In genomic region chr16:17381784-17382183, GRCh38 we compare ENCODE assay signal across 26 cellular contexts.
A peak's percentile ranks its signal among the peaks of the same experiment; 100 is the strongest.
DNase-seq lines count a peak whose midpoint lies in the region; ATAC-seq, FAIRE-seq and TF ChIP-seq lines count a peak whose summit lies in the region.
"Had no signal": no experiment of that assay in that cellular context is flagged by ENCODE, and none has a peak within 500 bp of the region (broad histone marks: within the 10 kb centered on the region; RNA-seq: fewer than 3 reads in every experiment).

No MANE protein-coding gene starts in this region.

- H3K27me3 ChIP-seq in HepG2 (ENCODE audit: control insufficient read depth in 1 of 2, insufficient read depth in 2 of 2, low read length in 2 of 2) (peaks cover 4 to 57% of the 10 kb centered on the region in 2 experiments; a peak in 4 of 5 replicates), right lobe of liver (no peaks in the 10 kb centered on the region), esophagus squamous epithelium (no peaks in the 10 kb centered on the region), stomach smooth muscle (ENCODE audit: control insufficient read depth in 1 of 2, insufficient read depth in 2 of 2, low read length in 2 of 2) (no peaks in the 10 kb centered on the region)

- intact Hi-C loops in HepG2 (cut with micrococcal nuclease; ENCODE audit: unreplicated experiment) = no loop called here
- intact Hi-C loops in right lobe of liver (cut with DNase I) = no loop called here
- intact Hi-C loops in esophagus squamous epithelium (cut with DNase I) = no loop called here

- H3K4me2 ChIP-seq in HepG2 (ENCODE audit: low read depth, low read length) = no peak overlapping the region
- H3K4me2 ChIP-seq: A549 had no signal

- peak overlapping the region; percentile 19 for H3K4me3 Mint-ChIP-seq in T-helper 17 cell
- no peak overlapping the region for H3K4me3 Mint-ChIP-seq in HFFc6
- H3K4me3 Mint-ChIP-seq: B cell; CD4-positive, alpha-beta T cell had no signal

- TF ChIP-seq EP300 in HepG2 (IDR thresholded peaks at IDR 0.05; ENCODE audit: low read depth in 2 of 2, low read length in 2 of 2) (no peak), HepG2 (CRISPR knock-in tag; IDR thresholded peaks at IDR 0.05; ENCODE audit: borderline replicate concordance) (no peak)

- H3K9me3 Mint-ChIP-seq in HFFc6 = no peaks in the 10 kb centered on the region
- H3K9me3 Mint-ChIP-seq: CD4-positive, alpha-beta T cell had no signal

- H3K4me1 Mint-ChIP-seq in T-helper 17 cell (peaks cover 55% of the 10 kb centered on the region), HFFc6 (ENCODE audit: low read depth) (peaks cover 39% of the 10 kb centered on the region)

- H3K36me3 Mint-ChIP-seq in T-helper 17 cell (ENCODE audit: low read depth) (no peaks in the 10 kb centered on the region), HFFc6 (ENCODE audit: low read depth) (no peaks in the 10 kb centered on the region)

- no peak for TF ChIP-seq RAD21 in HepG2 (CRISPR knock-in tag; IDR thresholded peaks at IDR 0.05)

- no peak for FAIRE-seq in HepG2 (lab: Jason Lieb, UNC)
- FAIRE-seq: A549, G401.6, GM12892, GM18507, HTR-8/SVneo had no signal

- H3K4me3 ChIP-seq in HepG2 (replicated peaks in 1 of 3; ENCODE audit: insufficient read depth in 1 of 3, low read depth in 2 of 3, low read length in 3 of 3) (no peak overlapping the region), right lobe of liver (no peak overlapping the region), esophagus squamous epithelium (no peak overlapping the region), stomach smooth muscle (ENCODE audit: low read length in 2 of 2) (no peak overlapping the region)
- H3K4me3 ChIP-seq: A549, GM23248, HAP-1, SK-N-MC had no signal

- POLR2A ChIA-PET in HepG2 (lab: Yijun Ruan, JAX) = no interaction called here

- in situ Hi-C loops in HepG2 (cut with HindIII; ENCODE audit: extremely low pct_ligation_motif_present, low pct_unique_long_range_greater_than_20kb) = no loop called here

- no peaks in the 10 kb centered on the region for H3K27me3 Mint-ChIP-seq in T-helper 17 cell
- H3K27me3 Mint-ChIP-seq in HFFc6 (ENCODE audit: insufficient read depth) = no peaks in the 10 kb centered on the region
- H3K27me3 Mint-ChIP-seq: B cell; CD4-positive, alpha-beta T cell had no signal

- peak overlapping the region; percentile 95 for H3K27ac Mint-ChIP-seq in T-helper 17 cell
- no peak overlapping the region for H3K27ac Mint-ChIP-seq in HFFc6

- no peak overlapping the region for H3K9ac ChIP-seq in HepG2 (ENCODE audit: insufficient read depth, low read depth, low read length)
- H3K9ac ChIP-seq in stomach smooth muscle (ENCODE audit: low read length in 2 of 2) = no peak overlapping the region
- H3K9ac ChIP-seq: GM23248 had no signal

- no peak for DNase-seq in HepG2 (ENCODE audit: low spot score)
- no peak for DNase-seq in right lobe of liver
- no peak for DNase-seq in T-helper 17 cell
- no peak for DNase-seq in esophagus squamous epithelium (lab: John Stamatoyannopoulos, UW)
- DNase-seq in HFFc6 = no peak
- DNase-seq in NCI-H2029 (lab: John Stamatoyannopoulos, UW) = no peak
- DNase-seq: CD4-positive, alpha-beta T cell; GM23248; IMR-90; MV-4-11; NCI-H1105 treated with DMSO at 0.1 percent for 48 hours; NCI-H2081; NCI-H2171 treated with DMSO at 0.1 percent for 48 hours; NCI-H524 treated with DMSO at 0.1 percent for 48 hours; NCI-H82; SHP77 had no signal

- TF ChIP-seq CTCF in HepG2 (CRISPR knock-in tag; IDR thresholded peaks at IDR 0.05) (no peak), right lobe of liver (IDR thresholded peaks at IDR 0.05) (no peak), esophagus squamous epithelium (IDR thresholded peaks at IDR 0.05) (no peak), HFFc6 (IDR thresholded peaks at IDR 0.05) (no peak)

- CTCF ChIA-PET in HepG2 (lab: Yijun Ruan, JAX; ENCODE audit: low intra/inter-chr PET ratio, low total read pairs) = no interaction called here

- no TSS peak for BruUV-seq in HepG2 (replicated peaks; lab: Mats Ljungman, UMichigan)

- TF ChIP-seq POLR2A in HepG2 (IDR thresholded peaks at IDR 0.05; ENCODE audit: insufficient read depth in 1 of 2, low read depth in 2 of 2, low read length in 2 of 2) = no peak
- TF ChIP-seq POLR2A in right lobe of liver (IDR thresholded peaks at IDR 0.05) = no peak
- TF ChIP-seq POLR2A in esophagus squamous epithelium (IDR thresholded peaks at IDR 0.05) = no peak

- no peak overlapping the region for H2AFZ ChIP-seq in HepG2 (ENCODE audit: low read length)
- H2AFZ ChIP-seq: GM23248 had no signal

- H3K9me3 ChIP-seq in HepG2 (ENCODE audit: low read length) (no peaks in the 10 kb centered on the region), right lobe of liver (no peaks in the 10 kb centered on the region), T-helper 17 cell (ENCODE audit: control insufficient read depth, low read length, poor library complexity, severe bottlenecking) (no peaks in the 10 kb centered on the region), esophagus squamous epithelium (no peaks in the 10 kb centered on the region), stomach smooth muscle (ENCODE audit: control insufficient read depth in 2 of 2, low read length in 2 of 2) (no peaks in the 10 kb centered on the region)
- H3K9me3 ChIP-seq: A549, HAP-1 had no signal

- H3K79me2 ChIP-seq in HepG2 (ENCODE audit: insufficient read depth, low read length) = no peaks in the 10 kb centered on the region

- ATAC-seq in HepG2 = no peak
- ATAC-seq in right lobe of liver = no peak
- no peak for ATAC-seq in T-helper 17 cell
- no peak for ATAC-seq in HG03175 (IDR thresholded peaks at IDR 0.05; ENCODE audit: unreplicated experiment)
- ATAC-seq: A549 had no signal

- WGBS in HepG2 (ENCODE audit: low lambda C conversion rate) = 0% methylated on average over 1 of the region's 1 CpG
- WGBS in right lobe of liver (ENCODE audit: insufficient coverage, low coverage, low lambda C conversion rate, missing lambda C conversion rate) = 36% methylated on average over 1 of the region's 1 CpG
- WGBS in esophagus squamous epithelium, 2 donors = 100% methylated on average over 1 of the region's 1 CpG

- H4K20me1 ChIP-seq in HepG2 (ENCODE audit: insufficient read depth, low read length) = no peaks in the 10 kb centered on the region

- H3K4me1 ChIP-seq in HepG2 (ENCODE audit: insufficient read depth, low read length) (no peaks in the 10 kb centered on the region), right lobe of liver (no peaks in the 10 kb centered on the region), esophagus squamous epithelium (peaks cover 8 to 76% (median 24%) of the 10 kb centered on the region in 3 donors), stomach smooth muscle (ENCODE audit: control insufficient read depth, insufficient read depth, low read length) (peaks cover 72% of the 10 kb centered on the region)
- H3K4me1 ChIP-seq: A549, HAP-1 had no signal

- H3K27ac ChIP-seq in HepG2 (ENCODE audit: extremely low read length, insufficient read depth, low read length) = no peak overlapping the region
- no peak overlapping the region for H3K27ac ChIP-seq in right lobe of liver
- H3K27ac ChIP-seq in esophagus squamous epithelium = peak overlapping the region in 3 of 4 donors; percentile 75 to 79 (median 77)
- peak overlapping the region; percentile 73 for H3K27ac ChIP-seq in stomach smooth muscle (ENCODE audit: low read length)
- H3K27ac ChIP-seq: A549, GM23248, SK-N-MC had no signal

- H3K36me3 ChIP-seq in HepG2 (replicated peaks in 1 of 2; ENCODE audit: control insufficient read depth in 1 of 2, insufficient read depth in 2 of 2, low read length in 2 of 2) (no peaks in the 10 kb centered on the region), right lobe of liver (no peaks in the 10 kb centered on the region), esophagus squamous epithelium (no peaks in the 10 kb centered on the region), stomach smooth muscle (ENCODE audit: control insufficient read depth in 2 of 2, insufficient read depth in 2 of 2, low read length in 2 of 2) (no peaks in the 10 kb centered on the region)
- H3K36me3 ChIP-seq: HAP-1 had no signal

TF ChIP-seq in HepG2, 621 proteins besides CTCF, POLR2A, EP300 and RAD21:
- TF ChIP-seq ZNF432 (CRISPR knock-in tag; IDR thresholded peaks at IDR 0.05; ENCODE audit: borderline replicate concordance) (no peak), EEA1 (CRISPR knock-in tag; IDR thresholded peaks at IDR 0.05; ENCODE audit: borderline replicate concordance) (no peak), ESRRA (CRISPR knock-in tag; IDR thresholded peaks at IDR 0.05; ENCODE audit: low read depth) (no peak), YEATS2 (CRISPR knock-in tag; IDR thresholded peaks at IDR 0.05; ENCODE audit: borderline replicate concordance) (no peak), ZNF225 (CRISPR knock-in tag; IDR thresholded peaks at IDR 0.05) (no peak), ZNF629 (CRISPR knock-in tag; conservative IDR thresholded peaks at IDR 0.05) (peak; percentile 67)
TF ChIP-seq in HepG2: peak in this region for 1.

Comparison
In these comparisons a context has a peak if more than half of its experiments do, and no peak if none do; other contexts are left out.
1. H3K27ac ChIP-seq: peak in esophagus squamous epithelium (3 of 4) and stomach smooth muscle (single experiment); none in HepG2 (single experiment) and right lobe of liver (0 of 3).